ENCODE assay signal across 8 cellular contexts in the genomic region with DNA sequence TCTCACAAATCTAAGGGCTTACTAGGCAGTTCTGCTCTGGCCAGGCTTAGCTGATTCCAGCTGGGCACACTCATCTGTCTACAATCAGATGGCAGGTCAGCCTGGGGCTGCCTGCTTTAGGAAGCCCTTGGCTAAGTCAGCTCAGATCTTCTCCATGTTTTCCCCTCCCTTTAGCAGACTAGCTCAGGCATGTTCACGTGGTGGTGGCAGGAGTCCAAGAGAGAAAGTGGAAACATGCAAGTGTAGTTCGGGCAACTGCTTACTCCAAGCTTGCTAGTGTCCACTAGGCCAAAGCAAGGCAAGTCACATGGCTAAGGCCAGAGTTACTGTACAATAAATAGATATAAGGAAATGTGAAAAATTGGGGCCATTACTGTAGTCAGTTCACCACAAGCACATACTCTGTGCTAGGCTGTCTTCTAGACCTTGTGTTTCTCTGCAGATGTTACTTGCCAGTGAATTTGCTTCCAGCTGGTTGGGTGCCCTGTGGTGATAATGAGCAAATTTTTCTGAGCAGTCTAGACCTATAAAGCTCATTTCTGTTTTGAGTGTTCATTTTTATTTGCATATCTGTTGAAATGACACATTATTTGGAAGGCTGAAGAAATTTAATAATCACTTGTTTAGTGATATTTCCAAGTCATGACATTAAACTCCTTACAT. TPM values are rescaled to one million over a fixed set of nuclear protein-coding genes. Genes with fewer than 3 reads are reported as not detected.
DNase-seq lines count a peak whose midpoint lies in the region; ATAC-seq and TF ChIP-seq lines count a peak whose summit lies in the region.

No MANE protein-coding gene starts in this region.

- H3K4me3 Mint-ChIP-seq in activated T-helper 1 cell treated with anti-CD3 and anti-CD28 coated beads, Interleukin-12 subunit alpha, Interleukin-12 subunit beta, Interleukin-2, Interleukin-4 antibody, amounts not matched to agents 30 ng/mL and 10 ng/mL and 1 ng/mL, durations not matched to agents 14 hours and 24 hours and 36 hours, result no peak overlapping the region
- H3K4me3 Mint-ChIP-seq in immature natural killer cell, result no peak overlapping the region
- H3K4me3 Mint-ChIP-seq in endothelial cell (ENCODE audit: unreplicated experiment), result no peak overlapping the region

- peaks cover 2% of the 10 kb centered on the region for H3K36me3 Mint-ChIP-seq in activated T-helper 1 cell treated with anti-CD3 and anti-CD28 coated beads, Interleukin-12 subunit alpha, Interleukin-12 subunit beta, Interleukin-2, Interleukin-4 antibody, amounts not matched to agents 30 ng/mL and 10 ng/mL and 1 ng/mL, durations not matched to agents 14 hours and 24 hours and 36 hours (ENCODE audit: low read depth)
- H3K36me3 Mint-ChIP-seq in immature natural killer cell (peaks cover 3 to 6% (median 5%) of the 10 kb centered on the region in 3 donors), endothelial cell (ENCODE audit: low read depth, unreplicated experiment) (peaks cover 19% of the 10 kb centered on the region)

- H3K36me3 ChIP-seq in adrenal gland (replicated peaks in 1 of 2) (no peaks in the 10 kb centered on the region), heart left ventricle (peaks cover 0 to 4% (median 0%) of the 10 kb centered on the region in 9 donors)

- H3K9me3 Mint-ChIP-seq in activated T-helper 1 cell treated with anti-CD3 and anti-CD28 coated beads, Interleukin-12 subunit alpha, Interleukin-12 subunit beta, Interleukin-2, Interleukin-4 antibody, amounts not matched to agents 30 ng/mL and 10 ng/mL and 1 ng/mL, durations not matched to agents 14 hours and 24 hours and 36 hours, result no peaks in the 10 kb centered on the region
- H3K9me3 Mint-ChIP-seq in immature natural killer cell, result no peaks in the 10 kb centered on the region
- no peaks in the 10 kb centered on the region for H3K9me3 Mint-ChIP-seq in endothelial cell (ENCODE audit: unreplicated experiment)

- TF ChIP-seq CTCF in GM12865 (IDR thresholded peaks at IDR 0.05; ENCODE audit: insufficient read depth, low read depth, low read length, missing control alignments) (no peak), adrenal gland (IDR thresholded peaks at IDR 0.05) (no peak), heart left ventricle (IDR thresholded peaks at IDR 0.05) (no peak), endothelial cell (IDR thresholded peaks at IDR 0.05; ENCODE audit: unreplicated experiment) (no peak)

- intact Hi-C loops in adrenal gland (cut with DNase I) (no loop called here), heart left ventricle (cut with DNase I) (no loop called here)
- intact Hi-C loops in activated T-helper 1 cell treated with anti-CD3 and anti-CD28 coated beads, Interleukin-12 subunit alpha, Interleukin-12 subunit beta, Interleukin-2, Interleukin-4 antibody, amounts not matched to agents 30 ng/mL and 10 ng/mL and 1 ng/mL, durations not matched to agents 14 hours and 24 hours and 36 hours (cut with micrococcal nuclease), result no loop called here

- H3K27me3 Mint-ChIP-seq in activated T-helper 1 cell treated with anti-CD3 and anti-CD28 coated beads, Interleukin-12 subunit alpha, Interleukin-12 subunit beta, Interleukin-2, Interleukin-4 antibody, amounts not matched to agents 30 ng/mL and 10 ng/mL and 1 ng/mL, durations not matched to agents 14 hours and 24 hours and 36 hours (ENCODE audit: insufficient read depth), result no peaks in the 10 kb centered on the region
- no peaks in the 10 kb centered on the region for H3K27me3 Mint-ChIP-seq in immature natural killer cell (ENCODE audit: low read depth in 3 of 3)
- H3K27me3 Mint-ChIP-seq in endothelial cell (ENCODE audit: unreplicated experiment), result peaks cover 3% of the 10 kb centered on the region

- H3K4me3 ChIP-seq in GM12865 (ENCODE audit: low read depth, low read length) (no peak overlapping the region), adrenal gland (no peak overlapping the region), heart left ventricle (no peak overlapping the region)

- H3K4me1 ChIP-seq in adrenal gland (replicated peaks in 1 of 2) (peaks cover 7 to 10% of the 10 kb centered on the region in 2 donors), heart left ventricle (peaks cover 2 to 22% (median 11%) of the 10 kb centered on the region in 12 donors)

- peak; percentile 3 for DNase-seq in GM12865 (ENCODE audit: low read depth)
- peak; percentile 70 to 90 (median 84) for DNase-seq in adrenal gland
- peak in 4 of 5 donors; percentile 85 to 89 (median 86) for DNase-seq in heart left ventricle
- peak; percentile 3 for DNase-seq in retina
- DNase-seq in activated T-helper 1 cell treated with anti-CD3 and anti-CD28 coated beads, Interleukin-12 subunit alpha, Interleukin-12 subunit beta, Interleukin-2, Interleukin-4 antibody, amounts not matched to agents 30 ng/mL and 10 ng/mL and 1 ng/mL, durations not matched to agents 14 hours and 24 hours and 36 hours (ENCODE audit: low spot score), result no peak
- no peak for DNase-seq in activated CD4-positive, CD25-positive, alpha-beta regulatory T cell treated with anti-CD3 and anti-CD28 coated beads, Interleukin-2, amount 50 U/mL, for 72 hours
- no peak for DNase-seq in immature natural killer cell
- no peak for DNase-seq in endothelial cell (ENCODE audit: low spot score)

- no peak overlapping the region for H3K27ac Mint-ChIP-seq in activated T-helper 1 cell treated with anti-CD3 and anti-CD28 coated beads, Interleukin-12 subunit alpha, Interleukin-12 subunit beta, Interleukin-2, Interleukin-4 antibody, amounts not matched to agents 30 ng/mL and 10 ng/mL and 1 ng/mL, durations not matched to agents 14 hours and 24 hours and 36 hours
- H3K27ac Mint-ChIP-seq in immature natural killer cell, result no peak overlapping the region
- H3K27ac Mint-ChIP-seq in endothelial cell (ENCODE audit: unreplicated experiment), result no peak overlapping the region

- ATAC-seq in heart left ventricle, result peak; percentile 91 to 97 (median 94)

- no peak for TF ChIP-seq POLR2A in adrenal gland (IDR thresholded peaks at IDR 0.05)
- TF ChIP-seq POLR2A in heart left ventricle (IDR thresholded peaks at IDR 0.05), result no peak

- no peaks in the 10 kb centered on the region for H3K9me3 ChIP-seq in adrenal gland (replicated peaks in 1 of 3)
- H3K9me3 ChIP-seq in heart left ventricle, result no peaks in the 10 kb centered on the region

- 24 to 36% (median 26%) methylated on average over 2 of the region's 2 CpGs for WGBS in adrenal gland, 4 donors
- 6 to 24% (median 11%) methylated on average over 2 of the region's 2 CpGs for WGBS in heart left ventricle, 4 donors

- H3K27me3 ChIP-seq in adrenal gland, result no peaks in the 10 kb centered on the region
- no peaks in the 10 kb centered on the region for H3K27me3 ChIP-seq in heart left ventricle

- H3K27ac ChIP-seq in adrenal gland (peak overlapping the region in 1 of 5 donors; percentile 31), heart left ventricle (peak overlapping the region in 8 of 12 donors; percentile 1 to 66 (median 48))

- no peaks in the 10 kb centered on the region for H3K4me1 Mint-ChIP-seq in activated T-helper 1 cell treated with anti-CD3 and anti-CD28 coated beads, Interleukin-12 subunit alpha, Interleukin-12 subunit beta, Interleukin-2, Interleukin-4 antibody, amounts not matched to agents 30 ng/mL and 10 ng/mL and 1 ng/mL, durations not matched to agents 14 hours and 24 hours and 36 hours (ENCODE audit: low read depth)
- H3K4me1 Mint-ChIP-seq in immature natural killer cell (no peaks in the 10 kb centered on the region), endothelial cell (ENCODE audit: unreplicated experiment) (peaks cover 32% of the 10 kb centered on the region)

RNA-seq across cellular contexts. Expression of gene RECK, which starts 38.3 kb away (rescaled TPM):
- 10 to 100 TPM in 5 of 8 donors, 1 to 10 TPM in 3; 6.7 to 15.8 (median 11.8) TPM for total RNA-seq in adrenal gland
- 1 to 10 TPM; 4.1 to 9.4 (median 5.8) TPM for polyA plus RNA-seq in adrenal gland
- 10 to 100 TPM in 1 of 9 donors, 1 to 10 TPM in 8; 3.1 to 10.2 (median 4.9) TPM for total RNA-seq in heart left ventricle
- 1 to 10 TPM; 2.5 to 3.7 TPM for polyA plus RNA-seq in heart left ventricle
- 3.8 and 4.4 TPM in 2 replicates for total RNA-seq in activated T-helper 1 cell treated with anti-CD3 and anti-CD28 coated beads, Interleukin-12 subunit alpha, Interleukin-12 subunit beta, Interleukin-2, Interleukin-4 antibody, amounts not matched to agents 30 ng/mL and 10 ng/mL and 1 ng/mL, durations not matched to agents 14 hours and 24 hours and 36 hours
- 10 to 100 TPM in 2 of 3 donors, 1 to 10 TPM in 1; 7.8 to 14.4 (median 13.8) TPM for polyA plus RNA-seq in immature natural killer cell
- total RNA-seq in endothelial cell (ENCODE audit: unreplicated experiment), result 48.2 TPM

Comparison
In these comparisons a context has a peak if more than half of its experiments do, and no peak if none do; other contexts are left out.
1. DNase-seq: peak in GM12865 (single experiment), adrenal gland (7 of 7), heart left ventricle (4 of 5) and retina (single experiment); none in activated T-helper 1 cell treated with anti-CD3 and anti-CD28 coated beads, Interleukin-12 subunit alpha, Interleukin-12 subunit beta, Interleukin-2, Interleukin-4 antibody, amounts not matched to agents 30 ng/mL and 10 ng/mL and 1 ng/mL, durations not matched to agents 14 hours and 24 hours and 36 hours (single experiment), activated CD4-positive, CD25-positive, alpha-beta regulatory T cell treated with anti-CD3 and anti-CD28 coated beads, Interleukin-2, amount 50 U/mL, for 72 hours (single experiment), immature natural killer cell (0 of 3) and endothelial cell (single experiment).